ENCODE assay signal across 22 cellular contexts in the genomic region with DNA sequence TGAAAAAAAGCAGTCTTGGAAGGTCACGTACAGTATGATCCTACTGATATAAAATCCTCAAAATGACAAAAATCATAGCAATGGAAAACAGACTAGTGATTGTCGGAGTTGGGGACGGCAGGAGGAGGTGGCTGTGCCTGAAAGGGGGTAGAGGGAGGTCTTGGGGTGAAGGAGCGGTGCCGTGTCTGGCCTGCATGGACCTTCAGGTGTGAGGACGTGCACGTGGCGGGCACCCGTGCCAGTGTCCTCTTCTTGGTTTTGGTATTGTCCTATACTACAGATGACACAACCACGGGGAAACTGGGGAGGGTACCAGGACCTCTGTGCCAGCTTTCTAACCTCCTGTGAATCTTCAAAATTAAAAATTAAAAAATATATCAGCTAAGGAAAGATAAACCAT.
"Had no signal": no experiment of that assay in that cellular context is flagged by ENCODE, and none has a peak within 500 bp of the region (broad histone marks: within the 10 kb centered on the region; RNA-seq: fewer than 3 reads in every experiment).

No MANE protein-coding gene starts in this region.

- H3K27ac ChIP-seq: esophagus muscularis mucosa, foreskin keratinocyte, gastroesophageal sphincter, heart left ventricle, hepatocyte, neural progenitor cell, parathyroid adenoma, stomach, thoracic aorta, tibial nerve, upper lobe of left lung had no signal

- H3K4me1 ChIP-seq: foreskin keratinocyte had no signal

- H3K27me3 ChIP-seq: esophagus muscularis mucosa, foreskin keratinocyte, gastroesophageal sphincter, heart left ventricle, hepatocyte, neural progenitor cell, right lobe of liver, stomach, tibial nerve, upper lobe of left lung had no signal

- H3K4me3 ChIP-seq: esophagus muscularis mucosa, gastroesophageal sphincter, heart left ventricle, hepatocyte, neural progenitor cell, right lobe of liver, stomach, thoracic aorta, tibial nerve, upper lobe of left lung had no signal

- H3K9me3 ChIP-seq: esophagus muscularis mucosa, gastroesophageal sphincter, heart left ventricle, right lobe of liver, stomach, thoracic aorta, tibial nerve, upper lobe of left lung had no signal

- ATAC-seq: foreskin keratinocyte; gastroesophageal sphincter; heart left ventricle; left colon; right lobe of liver; stimulated activated naive B cell treated with anti-CD40 and anti-IgM and Interleukin-4, amounts not matched to agents 10 μg/mL and 1 μg/mL and 100 μg/mL, for 72 hours had no signal

- H3K36me3 ChIP-seq: esophagus muscularis mucosa, gastroesophageal sphincter, heart left ventricle, neural progenitor cell, right lobe of liver, stomach, thoracic aorta, tibial nerve, upper lobe of left lung had no signal

- DNase-seq: cortex of kidney; effector CD8-positive, alpha-beta T cell; foreskin keratinocyte; heart left ventricle; left colon; mesenchymal stem cell; midbrain; naive thymus-derived CD4-positive, alpha-beta T cell; right lobe of liver; small intestine; stimulated activated CD4-positive, alpha-beta T cell treated with anti-CD3 and anti-CD28 coated beads, Interleukin-15, amount 100 ng/mL, for 24 hours; stimulated activated CD4-positive, alpha-beta T cell treated with anti-CD3 and anti-CD28 coated beads, Interleukin-2, amount 100 ng/mL, for 48 hours; stimulated activated naive B cell treated with anti-CD40 and anti-IgM and Interleukin-4, amounts not matched to agents 10 μg/mL and 1 μg/mL and 100 μg/mL, for 72 hours; stomach had no signal
